3 cellular contexts compared by ENCODE assay signal in the genomic region with DNA sequence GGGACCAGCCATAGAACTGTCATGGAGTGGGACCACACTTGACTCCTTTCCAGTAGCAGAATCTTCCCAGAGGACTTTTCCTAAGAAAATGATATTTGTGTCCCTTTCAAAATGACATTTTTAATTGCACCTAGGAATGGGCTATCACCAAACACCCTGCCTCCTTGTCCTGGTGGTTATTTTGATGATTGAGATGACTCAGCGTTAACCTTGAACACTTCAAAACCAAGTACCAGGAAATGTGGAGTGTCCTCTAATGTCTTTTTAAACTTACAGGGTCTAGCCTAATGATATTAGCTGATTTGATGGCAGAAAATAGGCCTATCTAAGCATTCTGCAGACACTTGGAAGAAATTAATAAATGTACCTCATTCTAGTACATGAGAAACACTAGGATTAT.
A peak's percentile ranks its signal among the peaks of the same experiment; 100 is the strongest.
TF ChIP-seq lines count a peak whose summit lies in the region.

No MANE protein-coding gene starts in this region.

TF ChIP-seq in A549, 52 proteins besides CTCF, POLR2A, EP300 and RAD21:
- TF ChIP-seq CHD4 (IDR thresholded peaks at IDR 0.05; ENCODE audit: borderline replicate concordance) (no peak), TFCP2L1 (CRISPR knock-in tag; IDR thresholded peaks at IDR 0.05) (no peak), JUNB (IDR thresholded peaks at IDR 0.05) (no peak), NFE2L2 (conservative IDR thresholded peaks at IDR 0.05; ENCODE audit: low read length) (peak; percentile 35; the same call in 1 of the 2 replicates), MAFK (IDR thresholded peaks at IDR 0.05; ENCODE audit: partially characterized antibody) (peak; percentile 85)
TF ChIP-seq in A549: peak in this region for 2.

TF ChIP-seq in IMR-90, 13 proteins besides CTCF, POLR2A, EP300 and RAD21:
- TF ChIP-seq MXI1 (IDR thresholded peaks at IDR 0.05; ENCODE audit: borderline replicate concordance, low read depth, low read length) (no peak), ELK1 (IDR thresholded peaks at IDR 0.05; ENCODE audit: borderline replicate concordance, low read depth, low read length) (no peak), NFE2L2 (IDR thresholded peaks at IDR 0.05; ENCODE audit: low read depth, low read length) (peak; percentile 64), SMC3 (IDR thresholded peaks at IDR 0.05; ENCODE audit: low read depth, low read length) (no peak), USF2 (IDR thresholded peaks at IDR 0.05; ENCODE audit: low read depth, low read length) (no peak), FOS (IDR thresholded peaks at IDR 0.05; ENCODE audit: low read depth, low read length) (no peak), RCOR1 (IDR thresholded peaks at IDR 0.05; ENCODE audit: insufficient replicate concordance, low read length) (no peak), MAFK (IDR thresholded peaks at IDR 0.05; ENCODE audit: low read depth, low read length) (peak; percentile 66)

TF ChIP-seq in K562, 482 proteins besides CTCF, POLR2A, EP300 and RAD21:
- TF ChIP-seq C11orf30 (IDR thresholded peaks at IDR 0.05; ENCODE audit: low read depth) (peak; percentile 72), TCFL5 (CRISPR knock-in tag; conservative IDR thresholded peaks at IDR 0.05) (no peak), NRF1 (conservative IDR thresholded peaks at IDR 0.05 in 1 of 2, IDR thresholded peaks at IDR 0.05 in 1 of 2) (no peak), MAFG (tag; conservative IDR thresholded peaks at IDR 0.05) (peak; percentile 90), ZNF316 (IDR thresholded peaks at IDR 0.05) (peak; percentile 86), MAFF (IDR thresholded peaks at IDR 0.05; ENCODE audit: low read length) (peak; percentile 48; the same call in 1 of the 2 replicates), NFE2 (IDR thresholded peaks at IDR 0.05; ENCODE audit: low read depth) (peak; percentile 72), PHF8 (IDR thresholded peaks at IDR 0.05; ENCODE audit: borderline replicate concordance, low read length) (no peak), GABPA (tag; conservative IDR thresholded peaks at IDR 0.05; ENCODE audit: low read depth) (no peak), BACH1 (tag; IDR thresholded peaks at IDR 0.05) (0 out of 2 replicates have a peak, but pooled peaks have one; percentile 31), SP1 (CRISPR knock-in tag; IDR thresholded peaks at IDR 0.05) (no peak), MAFK (IDR thresholded peaks at IDR 0.05; ENCODE audit: low read length) (0 out of 2 replicates have a peak, but pooled peaks have one; percentile 30), ZFP30 (CRISPR knock-in tag; IDR thresholded peaks at IDR 0.05; ENCODE audit: borderline replicate concordance) (no peak), TFAP4 (CRISPR knock-in tag; IDR thresholded peaks at IDR 0.05; ENCODE audit: borderline replicate concordance) (no peak), SRSF7 (optimal IDR thresholded peaks at IDR 0.05; ENCODE audit: low read depth, low read length) (no peak), ZNF253 (CRISPR knock-in tag; conservative IDR thresholded peaks at IDR 0.05) (no peak), ZNF175 (CRISPR knock-in tag; IDR thresholded peaks at IDR 0.05; ENCODE audit: low read depth) (no peak)
